ENCODE assay signal across 8 cellular contexts in the genomic region with DNA sequence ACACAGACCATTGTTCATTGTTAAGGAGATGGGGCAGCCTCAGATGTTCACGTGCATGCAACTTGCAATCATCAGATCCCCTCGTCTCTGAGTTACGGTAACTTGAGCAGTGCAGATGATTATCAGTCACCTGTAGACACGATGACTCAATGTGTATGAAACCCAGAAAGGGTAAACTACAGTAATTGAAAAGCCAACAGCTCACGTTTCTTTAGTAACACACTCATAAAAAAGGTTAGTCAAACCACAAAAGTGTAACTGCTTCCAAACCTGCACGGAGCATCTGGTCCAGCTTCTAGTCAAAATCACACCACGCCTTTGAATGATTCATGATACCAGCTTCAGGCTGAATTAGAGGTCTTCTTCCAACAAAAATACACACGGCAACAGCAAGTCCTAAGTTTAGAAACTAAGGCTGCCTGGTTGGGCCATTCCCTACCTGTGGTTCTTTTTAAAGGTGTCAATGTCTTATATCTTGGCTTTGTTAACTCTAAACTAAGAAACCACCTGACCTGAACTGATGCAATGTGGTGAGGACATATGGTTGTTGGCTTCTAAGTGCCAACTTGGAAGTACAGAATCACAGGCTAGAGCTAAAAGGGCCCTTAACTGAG. TPM values are rescaled to one million over a fixed set of nuclear protein-coding genes. Genes with fewer than 3 reads are reported as not detected.
DNase-seq lines count a peak whose midpoint lies in the region; ATAC-seq, FAIRE-seq and TF ChIP-seq lines count a peak whose summit lies in the region.

No MANE protein-coding gene starts in this region.

- H3K79me2 ChIP-seq in GM12878 (ENCODE audit: control insufficient read depth, insufficient read depth, low read length) = peaks cover 96% of the 10 kb centered on the region

- no peak for TF ChIP-seq CTCF in GM12878 (IDR thresholded peaks at IDR 0.05 in 2 of 3, conservative IDR thresholded peaks at IDR 0.05 in 1 of 3; ENCODE audit: control insufficient read depth in 2 of 3, extremely low read depth in 1 of 3, insufficient read depth in 1 of 3, low read depth in 3 of 3, low read length in 3 of 3)

- H3K4me1 Mint-ChIP-seq in stimulated activated naive B cell treated with anti-CD40 and anti-IgM and Interleukin-4, amounts not matched to agents 10 μg/mL and 1 μg/mL and 100 μg/mL, for 72 hours = peaks cover 74 to 97% of the 10 kb centered on the region in 2 donors

- POLR2A ChIA-PET in GM12878 (lab: Charles Lee) = interaction anchor here (0.6 to 1.9 kb wide), 10 partner anchors 9 to 95 kb away, joined by 3 to 7 read pairs (median 4); a partner anchor contains a TSS

- peak overlapping the region; percentile 95 for H3K27ac Mint-ChIP-seq in stimulated activated naive B cell treated with anti-CD40 and anti-IgM and Interleukin-4, amounts not matched to agents 10 μg/mL and 1 μg/mL and 100 μg/mL, for 72 hours

- RAD21 ChIA-PET in GM12878 (lab: Charles Lee; ENCODE audit: unreplicated experiment) = interaction anchor here (1.0 to 2.2 kb wide), 9 partner anchors 8 to 169 kb away, joined by 3 to 21 read pairs (median 5); no protein-coding TSS in a partner anchor

- TF ChIP-seq EP300 in GM12878 (IDR thresholded peaks at IDR 0.05; ENCODE audit: borderline replicate concordance in 1 of 2, control insufficient read depth in 1 of 2, low read depth in 2 of 2, low read length in 2 of 2) = peak; percentile 76 to 92

- WGBS in GM12878 (ENCODE audit: insufficient coverage, insufficient replicate concordance, low lambda C conversion rate, missing lambda C conversion rate) = under 1% methylated on average over 8 of the region's 8 CpGs

- H3K36me3 Mint-ChIP-seq in stimulated activated naive B cell treated with anti-CD40 and anti-IgM and Interleukin-4, amounts not matched to agents 10 μg/mL and 1 μg/mL and 100 μg/mL, for 72 hours = peaks cover 75 to 88% of the 10 kb centered on the region in 2 donors

- H4K20me1 ChIP-seq in GM12878 (ENCODE audit: control insufficient read depth, insufficient read depth) = no peaks in the 10 kb centered on the region; the same call in 1 of the 2 replicates

- peak overlapping the region; percentile 97 for H3K4me2 ChIP-seq in GM12878 (ENCODE audit: control insufficient read depth, insufficient read depth)

- SMC1A ChIA-PET in GM12878 (lab: Charles Lee; ENCODE audit: uncharacterized antibody, unreplicated experiment) = interaction anchor here (0.9 to 2.2 kb wide), 9 partner anchors 9 to 93 kb away, joined by 3 to 30 read pairs (median 3); no protein-coding TSS in a partner anchor

- TF ChIP-seq POLR2A in GM12878 (IDR thresholded peaks at IDR 0.05; ENCODE audit: low read depth, low read length) = no peak; the same call in 1 of the 2 replicates

- H3K9me3 ChIP-seq in GM12878 (replicated peaks; ENCODE audit: control insufficient read depth, insufficient read depth, low read length) = no peaks in the 10 kb centered on the region

- H2AFZ ChIP-seq in GM12878 (ENCODE audit: control insufficient read depth, low read depth, low read length) = no peak overlapping the region

- peak overlapping the region; percentile 39 to 66 for H3K4me3 Mint-ChIP-seq in stimulated activated naive B cell treated with anti-CD40 and anti-IgM and Interleukin-4, amounts not matched to agents 10 μg/mL and 1 μg/mL and 100 μg/mL, for 72 hours

- peaks cover 0 to 3% of the 10 kb centered on the region in 2 donors for H3K9me3 Mint-ChIP-seq in stimulated activated naive B cell treated with anti-CD40 and anti-IgM and Interleukin-4, amounts not matched to agents 10 μg/mL and 1 μg/mL and 100 μg/mL, for 72 hours

- TF ChIP-seq RAD21 in GM12878 (IDR thresholded peaks at IDR 0.05; ENCODE audit: insufficient read depth, low read depth, low read length) = no peak

- no TSS peak for BruUV-seq in GM12878 (replicated peaks; lab: Mats Ljungman, UMichigan)

- H3K9ac ChIP-seq in GM12878 (ENCODE audit: control insufficient read depth, insufficient read depth, low read length) = peak overlapping the region; percentile 5; the same call in 1 of the 2 replicates

- no peaks in the 10 kb centered on the region for H3K27me3 ChIP-seq in GM12878 (replicated peaks in 1 of 2; ENCODE audit: control insufficient read depth in 2 of 2, insufficient read depth in 2 of 2, low read length in 1 of 2)

- H3K4me3 ChIP-seq in GM12878 = peak overlapping the region; percentile 79; the same call in 1 of the 2 replicates

- peak; percentile 57 for FAIRE-seq in GM12878 (lab: Jason Lieb, UNC)

- ATAC-seq in HG03378 (IDR thresholded peaks at IDR 0.05; ENCODE audit: unreplicated experiment) = peak; percentile 43
- ATAC-seq in GM12878 = peak; percentile 81
- ATAC-seq in stimulated activated naive B cell treated with anti-CD40 and anti-IgM and Interleukin-4, amounts not matched to agents 10 μg/mL and 1 μg/mL and 100 μg/mL, for 72 hours (replicated peaks) = peak; percentile 91 to 92

- peaks cover 85% of the 10 kb centered on the region for H3K4me1 ChIP-seq in GM12878 (ENCODE audit: control insufficient read depth, insufficient read depth, low read length)

- peak; percentile 54 for DNase-seq in activated gamma-delta T cell treated with Interleukin-2 at 50 U/mL for 16 hours
- no peak for DNase-seq in activated gamma-delta T cell (lab: John Stamatoyannopoulos, UW)
- DNase-seq in RPMI7951 (ENCODE audit: low read depth) = peak; percentile 75
- peak; percentile 84 for DNase-seq in GM12878 (ENCODE audit: low read depth, low spot score)
- DNase-seq in stimulated activated naive B cell treated with anti-CD40 and anti-IgM and Interleukin-4, amounts not matched to agents 10 μg/mL and 1 μg/mL and 100 μg/mL, for 72 hours = peak; percentile 68
- DNase-seq in NCI-H1092 treated with DMSO at 0.1 percent for 48 hours (lab: John Stamatoyannopoulos, UW) = no peak
- no peak for DNase-seq in cardiac septum (ENCODE audit: low spot score)

- CTCF ChIA-PET in GM12878 (lab: Yijun Ruan, JAX) = interaction anchor here (0.6 to 1.9 kb wide), 9 partner anchors 9 to 94 kb away, joined by 3 to 14 read pairs (median 5); a partner anchor contains a TSS

- intact Hi-C loops in GM12878 (cut with micrococcal nuclease; ENCODE audit: unreplicated experiment) (loop anchor here (5.0 kb wide), 1 partner anchor 77 kb away; no protein-coding TSS in a partner anchor), cardiac septum (cut with DNase I) (no loop called here)

- H3K27ac ChIP-seq in GM12878 (ENCODE audit: control insufficient read depth, insufficient read depth) = peak overlapping the region; percentile 95

- no peaks in the 10 kb centered on the region for H3K27me3 Mint-ChIP-seq in stimulated activated naive B cell treated with anti-CD40 and anti-IgM and Interleukin-4, amounts not matched to agents 10 μg/mL and 1 μg/mL and 100 μg/mL, for 72 hours

- in situ Hi-C loops in GM12878 (cut with MboI) = no loop called here

- peaks cover 15 to 50% of the 10 kb centered on the region in 2 experiments for H3K36me3 ChIP-seq in GM12878 (ENCODE audit: control insufficient read depth in 2 of 2, insufficient read depth in 2 of 2, low read length in 1 of 2)

TF ChIP-seq in GM12878, 131 proteins besides CTCF, POLR2A, EP300 and RAD21 (continues in another document):
- TF ChIP-seq YY1 (IDR thresholded peaks at IDR 0.05; ENCODE audit: low read depth, low read length) = 0 out of 2 replicates have a peak, but pooled peaks have one; percentile 10

RNA-seq across cellular contexts. Expression of a gene that starts 32.3 kb away (rescaled TPM):
- total RNA-seq in RPMI7951 (2014; rRNA removed; shearing (Covaris generic)) = not detected in 2 replicates
- total RNA-seq in GM12878 (2013; cell fraction: nucleolus; rRNA removed) = 1.0 and 1.4 TPM in 2 replicates
- total RNA-seq in GM12878 (2014; rRNA removed) = 0.16 and 0.34 TPM in 2 replicates
- 0.09 TPM in 1 of 2 replicates, not detected in the other for total RNA-seq in GM12878 (2014; rRNA removed; fragmentation: Illumina TruSeq; extraction: Trizol)
- 0.23 and 0.45 TPM in 2 replicates for total RNA-seq in GM12878 (2021)
- not detected for polyA plus RNA-seq in GM12878 (2011; ENCODE audit: low read depth)
- polyA plus RNA-seq in GM12878 (2011; rRNA removed) = 0.05 and 0.10 TPM in 2 replicates
- 0.04 and 0.08 TPM in 2 replicates for polyA plus RNA-seq in GM12878 (2011; cell fraction: cytosol; rRNA removed)
- polyA plus RNA-seq in GM12878 (2011; cell fraction: nucleus; rRNA removed) = 0.24 and 0.28 TPM in 2 replicates
- 0.35 and 0.38 TPM in 2 replicates for polyA plus RNA-seq in GM12878 (2012)
- 0.19 and 0.65 TPM in 2 replicates for polyA plus RNA-seq in GM12878 (2014; fragmentation: Illumina TruSeq; extraction: Trizol)
- not detected for polyA plus RNA-seq in GM12878 (2014; fragmentation: Nextera tagmentation; extraction: Ambion mirVana)
- 0.19 and 0.36 TPM in 2 replicates for polyA plus RNA-seq in GM12878 (2014; rRNA removed)
- polyA plus RNA-seq in GM12878 (2016; fragmentation: Nextera tagmentation; extraction: Ambion mirVana) = under 1 TPM in 1 of 2 experiments, not detected in 1; 0.09 TPM
- polyA minus RNA-seq in GM12878 (2011; rRNA and poly(A)+ RNA removed) = not detected in 2 replicates
- not detected in 2 replicates for polyA minus RNA-seq in GM12878 (2011; cell fraction: cytosol; rRNA and poly(A)+ RNA removed)
- 0.12 TPM in 1 of 2 replicates, not detected in the other for polyA minus RNA-seq in GM12878 (2011; cell fraction: nucleus; rRNA and poly(A)+ RNA removed)
- total RNA-seq in cardiac septum = 0.65 TPM

RNA-seq across cellular contexts. Expression of a gene that starts 39.7 kb away (rescaled TPM):
- 49.1 and 59.7 TPM in 2 replicates for total RNA-seq in RPMI7951 (2014; rRNA removed; shearing (Covaris generic))
- total RNA-seq in GM12878 (2013; cell fraction: nucleolus; rRNA removed) = 14.7 and 16.1 TPM in 2 replicates
- 42.5 and 50.5 TPM in 2 replicates for total RNA-seq in GM12878 (2014; rRNA removed)
- 34.2 and 41.5 TPM in 2 replicates for total RNA-seq in GM12878 (2014; rRNA removed; fragmentation: Illumina TruSeq; extraction: Trizol)
- total RNA-seq in GM12878 (2021) = 36.6 and 39.7 TPM in 2 replicates
- 47.5 TPM for polyA plus RNA-seq in GM12878 (2011; ENCODE audit: low read depth)
- polyA plus RNA-seq in GM12878 (2011; rRNA removed) = 29.2 and 45.0 TPM in 2 replicates
- 61.0 and 70.8 TPM in 2 replicates for polyA plus RNA-seq in GM12878 (2011; cell fraction: cytosol; rRNA removed)
- polyA plus RNA-seq in GM12878 (2011; cell fraction: nucleus; rRNA removed) = 29.0 and 38.3 TPM in 2 replicates
- polyA plus RNA-seq in GM12878 (2012) = 37.8 and 45.6 TPM in 2 replicates
- 69.2 and 74.4 TPM in 2 replicates for polyA plus RNA-seq in GM12878 (2014; fragmentation: Illumina TruSeq; extraction: Trizol)
- 10 to 100 TPM; 24.9 to 42.5 TPM for polyA plus RNA-seq in GM12878 (2014; fragmentation: Nextera tagmentation; extraction: Ambion mirVana)
- polyA plus RNA-seq in GM12878 (2014; rRNA removed) = 61.5 and 70.1 TPM in 2 replicates
- 10 to 100 TPM; 86.4 to 89.1 TPM for polyA plus RNA-seq in GM12878 (2016; fragmentation: Nextera tagmentation; extraction: Ambion mirVana)
- polyA minus RNA-seq in GM12878 (2011; rRNA and poly(A)+ RNA removed) = 14.0 and 24.9 TPM in 2 replicates
- polyA minus RNA-seq in GM12878 (2011; cell fraction: cytosol; rRNA and poly(A)+ RNA removed) = 11.0 and 11.6 TPM in 2 replicates
- 21.4 and 28.5 TPM in 2 replicates for polyA minus RNA-seq in GM12878 (2011; cell fraction: nucleus; rRNA and poly(A)+ RNA removed)
- 48.5 TPM for total RNA-seq in cardiac septum

Comparison
In these comparisons a context has a peak if more than half of its experiments do, and no peak if none do; other contexts are left out.
1. DNase-seq: peak in activated gamma-delta T cell treated with Interleukin-2 at 50 U/mL for 16 hours (single experiment), RPMI7951 (single experiment), GM12878 (single experiment) and stimulated activated naive B cell treated with anti-CD40 and anti-IgM and Interleukin-4, amounts not matched to agents 10 μg/mL and 1 μg/mL and 100 μg/mL, for 72 hours (single experiment); none in activated gamma-delta T cell (single experiment), NCI-H1092 treated with DMSO at 0.1 percent for 48 hours (single experiment) and cardiac septum (single experiment).
2. Peak in every context shown above with its lines, with median percentiles within 50 percentile points of each other: ATAC-seq.